16 cellular contexts compared by ENCODE assay signal in genomic region chr22:48575567-48576332, GRCh38.
DNase-seq lines count a peak whose midpoint lies in the region; ATAC-seq and TF ChIP-seq lines count a peak whose summit lies in the region.
"Had no signal": no experiment of that assay in that cellular context is flagged by ENCODE, and none has a peak within 500 bp of the region (broad histone marks: within the 10 kb centered on the region; RNA-seq: fewer than 3 reads in every experiment).

No MANE protein-coding gene starts in this region.

- H4K91ac ChIP-seq in trophoblast cell (ENCODE audit: low read depth, low read length): no peak overlapping the region

- H2BK120ac ChIP-seq in trophoblast cell (ENCODE audit: insufficient read depth, low read length, poor library complexity): no peak overlapping the region

- H3K27me3 Mint-ChIP-seq in glutamatergic neuron (ENCODE audit: unreplicated experiment): peaks cover 6% of the 10 kb centered on the region

- H3K4me3 ChIP-seq in AG04449 (ENCODE audit: low read depth, low read length) (peak overlapping the region; percentile 43; the same call in 1 of the 2 replicates), H7 (ENCODE audit: insufficient read depth, low read depth, low read length) (peak overlapping the region; percentile 45; the same call in 1 of the 2 replicates), trophoblast cell (ENCODE audit: low read depth, low read length) (peak overlapping the region; percentile 62)

- no peak overlapping the region for H2AK5ac ChIP-seq in trophoblast cell (ENCODE audit: low read length)

- H3K27ac ChIP-seq in trophoblast cell (ENCODE audit: low read depth, low read length): no peak overlapping the region
- H3K27ac ChIP-seq: C4-2B, HL-60 had no signal

- H3K4me2 ChIP-seq in trophoblast cell (ENCODE audit: low read length): peak overlapping the region; percentile 98

- H3K4ac ChIP-seq in trophoblast cell (ENCODE audit: low read depth, low read length): no peak overlapping the region

- H2BK5ac ChIP-seq in trophoblast cell (ENCODE audit: low read depth, low read length, poor library complexity): no peak overlapping the region

- H3K4me1 Mint-ChIP-seq in glutamatergic neuron (ENCODE audit: low read depth, unreplicated experiment): no peaks in the 10 kb centered on the region

- H3K27ac Mint-ChIP-seq in glutamatergic neuron (ENCODE audit: unreplicated experiment): no peak overlapping the region
- H3K27ac Mint-ChIP-seq: activated naive CD8-positive, alpha-beta T cell treated with anti-CD3 and anti-CD28 coated beads, Interleukin-2, amount 50 U/mL, for 24 hours; naive B cell had no signal

- CTCF ChIA-PET in AG04449 (lab: Yijun Ruan, JAX): no interaction called here

- H3K36me3 ChIP-seq in H7 (replicated peaks; ENCODE audit: control insufficient read depth, insufficient read depth, low read length) (no peaks in the 10 kb centered on the region), trophoblast cell (ENCODE audit: control insufficient read depth in 1 of 2, insufficient read depth in 2 of 2, low read length in 2 of 2) (no peaks in the 10 kb centered on the region)

- H3K36me3 Mint-ChIP-seq in glutamatergic neuron (ENCODE audit: unreplicated experiment): peaks cover 3% of the 10 kb centered on the region

- peaks cover 3 to 5% of the 10 kb centered on the region in 2 experiments for H3K4me1 ChIP-seq in trophoblast cell (ENCODE audit: control insufficient read depth in 1 of 2, insufficient read depth in 2 of 2, low read length in 2 of 2)

- H3K23ac ChIP-seq in trophoblast cell (ENCODE audit: low read length): no peak overlapping the region

- no peak for ATAC-seq in sciatic nerve
- ATAC-seq in left lobe of liver: no peak

- no CpG with 5 or more reads among the region's 128 CpGs for WGBS in trophoblast cell (ENCODE audit: extremely low coverage, insufficient coverage, insufficient read length)

- H3K27me3 ChIP-seq in H7 (ENCODE audit: control insufficient read depth, insufficient read depth, low read length): no peaks in the 10 kb centered on the region; the same call in 1 of the 2 replicates
- H3K27me3 ChIP-seq in trophoblast cell (ENCODE audit: insufficient read depth, low read length): peaks cover 14% of the 10 kb centered on the region

- no peaks in the 10 kb centered on the region for H3K79me2 ChIP-seq in trophoblast cell (ENCODE audit: control insufficient read depth, insufficient read depth, low read length, poor library complexity)

- DNase-seq in AG04449 (ENCODE audit: low read depth, low spot score) (no peak), H7 (peak; percentile 91), glutamatergic neuron (peak; percentile 16), trophoblast cell (no peak), OCI-M2 (lab: John Stamatoyannopoulos, UW; ENCODE audit: unreplicated experiment) (no peak), sciatic nerve (ENCODE audit: low spot score) (no peak), left lobe of liver (ENCODE audit: low spot score) (no peak), occipital lobe (lab: John Stamatoyannopoulos, UW) (no peak)
- DNase-seq: activated CD4-positive, alpha-beta T cell treated with anti-CD3 and anti-CD28 coated beads for 4 hours; activated T-cell treated with anti-CD3 and anti-CD28 coated beads, Interleukin-2, amount 50 U/mL, for 4 hours; HCEC 1CT; naive B cell; stimulated activated naive CD4-positive, alpha-beta T cell treated with Interleukin-2 at 50 U/mL for 16 hours had no signal

- no peak overlapping the region for H3K14ac ChIP-seq in trophoblast cell (ENCODE audit: low read length)

- no peak overlapping the region for H3K9ac ChIP-seq in trophoblast cell (ENCODE audit: low read length)

- H3K9me3 ChIP-seq in trophoblast cell (ENCODE audit: insufficient read depth, low read depth, low read length): peaks cover 7% of the 10 kb centered on the region

- no peak overlapping the region for H3K4me3 Mint-ChIP-seq in glutamatergic neuron (ENCODE audit: unreplicated experiment)
- H3K4me3 Mint-ChIP-seq: activated naive CD8-positive, alpha-beta T cell treated with anti-CD3 and anti-CD28 coated beads, Interleukin-2, amount 50 U/mL, for 24 hours; activated T-cell treated with anti-CD3 and anti-CD28 coated beads, Interleukin-2, amount 50 U/mL, for 4 hours had no signal

- POLR2A ChIA-PET in AG04449 (lab: Yijun Ruan, JAX): no interaction called here

- H4K12ac ChIP-seq in trophoblast cell (ENCODE audit: low read depth, low read length): no peak overlapping the region

- no peak overlapping the region for H4K8ac ChIP-seq in trophoblast cell (ENCODE audit: low read depth, low read length)

- no peak overlapping the region for H3K18ac ChIP-seq in trophoblast cell (ENCODE audit: low read length)

- H2BK12ac ChIP-seq in trophoblast cell (ENCODE audit: low read length): no peak overlapping the region

- no peaks in the 10 kb centered on the region for H3K79me1 ChIP-seq in trophoblast cell (ENCODE audit: low read length)

- peaks cover 15% of the 10 kb centered on the region for H3K9me3 Mint-ChIP-seq in glutamatergic neuron (ENCODE audit: unreplicated experiment)

- intact Hi-C loops in sciatic nerve (cut with DNase I): loop anchor here (5.0 kb wide), 1 partner anchor 727 kb away; no protein-coding TSS in a partner anchor

- H2AFZ ChIP-seq in trophoblast cell (ENCODE audit: insufficient read depth, low read length, poor library complexity): peak overlapping the region; percentile 70

- no peak for TF ChIP-seq CTCF in AG04449 (IDR thresholded peaks at IDR 0.05; ENCODE audit: insufficient read depth, low read length, missing control alignments)
- no peak for TF ChIP-seq CTCF in glutamatergic neuron (IDR thresholded peaks at IDR 0.05; ENCODE audit: partially characterized antibody, unreplicated experiment)

Comparison
In these comparisons a context has a peak if more than half of its experiments do, and no peak if none do; other contexts are left out.
1. DNase-seq: peak in H7 (single experiment) and glutamatergic neuron (single experiment); none in AG04449 (single experiment), trophoblast cell (0 of 2), OCI-M2 (single experiment), sciatic nerve (single experiment), left lobe of liver (single experiment) and occipital lobe (single experiment).
2. Peak in every context shown above with its lines, with median percentiles within 50 percentile points of each other: H3K4me3 ChIP-seq.